ENCODE assay signal across 1 cellular context in genomic region chr11:1351278-1351937, GRCh38.
TF ChIP-seq lines count a peak whose summit lies in the region.

No MANE protein-coding gene starts in this region.

TF ChIP-seq in K562, 482 proteins besides CTCF, POLR2A, EP300 and RAD21 (continues in another document):
- TF ChIP-seq POLR2B (IDR thresholded peaks at IDR 0.05; ENCODE audit: low read depth, partially characterized antibody): peak; percentile 85
- TF ChIP-seq, protein P1, sequence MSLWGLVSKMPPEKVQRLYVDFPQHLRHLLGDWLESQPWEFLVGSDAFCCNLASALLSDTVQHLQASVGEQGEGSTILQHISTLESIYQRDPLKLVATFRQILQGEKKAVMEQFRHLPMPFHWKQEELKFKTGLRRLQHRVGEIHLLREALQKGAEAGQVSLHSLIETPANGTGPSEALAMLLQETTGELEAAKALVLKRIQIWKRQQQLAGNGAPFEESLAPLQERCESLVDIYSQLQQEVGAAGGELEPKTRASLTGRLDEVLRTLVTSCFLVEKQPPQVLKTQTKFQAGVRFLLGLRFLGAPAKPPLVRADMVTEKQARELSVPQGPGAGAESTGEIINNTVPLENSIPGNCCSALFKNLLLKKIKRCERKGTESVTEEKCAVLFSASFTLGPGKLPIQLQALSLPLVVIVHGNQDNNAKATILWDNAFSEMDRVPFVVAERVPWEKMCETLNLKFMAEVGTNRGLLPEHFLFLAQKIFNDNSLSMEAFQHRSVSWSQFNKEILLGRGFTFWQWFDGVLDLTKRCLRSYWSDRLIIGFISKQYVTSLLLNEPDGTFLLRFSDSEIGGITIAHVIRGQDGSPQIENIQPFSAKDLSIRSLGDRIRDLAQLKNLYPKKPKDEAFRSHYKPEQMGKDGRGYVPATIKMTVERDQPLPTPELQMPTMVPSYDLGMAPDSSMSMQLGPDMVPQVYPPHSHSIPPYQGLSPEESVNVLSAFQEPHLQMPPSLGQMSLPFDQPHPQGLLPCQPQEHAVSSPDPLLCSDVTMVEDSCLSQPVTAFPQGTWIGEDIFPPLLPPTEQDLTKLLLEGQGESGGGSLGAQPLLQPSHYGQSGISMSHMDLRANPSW (CRISPR knock-in tag; IDR thresholded peaks at IDR 0.05): no peak
- TF ChIP-seq, protein P2, sequence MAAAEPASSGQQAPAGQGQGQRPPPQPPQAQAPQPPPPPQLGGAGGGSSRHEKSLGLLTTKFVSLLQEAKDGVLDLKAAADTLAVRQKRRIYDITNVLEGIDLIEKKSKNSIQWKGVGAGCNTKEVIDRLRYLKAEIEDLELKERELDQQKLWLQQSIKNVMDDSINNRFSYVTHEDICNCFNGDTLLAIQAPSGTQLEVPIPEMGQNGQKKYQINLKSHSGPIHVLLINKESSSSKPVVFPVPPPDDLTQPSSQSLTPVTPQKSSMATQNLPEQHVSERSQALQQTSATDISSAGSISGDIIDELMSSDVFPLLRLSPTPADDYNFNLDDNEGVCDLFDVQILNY (CRISPR knock-in tag; IDR thresholded peaks at IDR 0.05): no peak
- TF ChIP-seq RBFOX2 (IDR thresholded peaks at IDR 0.05; ENCODE audit: low read depth, low read length): peak; percentile 67
- peak; percentile 73 for TF ChIP-seq TAF9B (IDR thresholded peaks at IDR 0.05; ENCODE audit: partially characterized antibody)
- TF ChIP-seq, protein P3, sequence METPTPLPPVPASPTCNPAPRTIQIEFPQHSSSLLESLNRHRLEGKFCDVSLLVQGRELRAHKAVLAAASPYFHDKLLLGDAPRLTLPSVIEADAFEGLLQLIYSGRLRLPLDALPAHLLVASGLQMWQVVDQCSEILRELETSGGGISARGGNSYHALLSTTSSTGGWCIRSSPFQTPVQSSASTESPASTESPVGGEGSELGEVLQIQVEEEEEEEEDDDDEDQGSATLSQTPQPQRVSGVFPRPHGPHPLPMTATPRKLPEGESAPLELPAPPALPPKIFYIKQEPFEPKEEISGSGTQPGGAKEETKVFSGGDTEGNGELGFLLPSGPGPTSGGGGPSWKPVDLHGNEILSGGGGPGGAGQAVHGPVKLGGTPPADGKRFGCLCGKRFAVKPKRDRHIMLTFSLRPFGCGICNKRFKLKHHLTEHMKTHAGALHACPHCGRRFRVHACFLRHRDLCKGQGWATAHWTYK (CRISPR knock-in tag; IDR thresholded peaks at IDR 0.05): no peak
- TF ChIP-seq MAFK (IDR thresholded peaks at IDR 0.05; ENCODE audit: low read length): no peak
- TF ChIP-seq SIRT6 (IDR thresholded peaks at IDR 0.05; ENCODE audit: low read depth, low read length): no peak
- TF ChIP-seq ZNF444 (CRISPR knock-in tag; IDR thresholded peaks at IDR 0.05): no peak
- peak; percentile 78 for TF ChIP-seq KDM5B (IDR thresholded peaks at IDR 0.05; ENCODE audit: insufficient replicate concordance, low read depth, low read length)
- peak; percentile 30 for TF ChIP-seq ARHGAP35 (IDR thresholded peaks at IDR 0.05; ENCODE audit: partially characterized antibody)
- peak; percentile 100 for TF ChIP-seq POLR2AphosphoS5 (IDR thresholded peaks at IDR 0.05; ENCODE audit: control insufficient read depth, insufficient read depth, low read depth, low read length)
- TF ChIP-seq GTF2F1 (IDR thresholded peaks at IDR 0.05; ENCODE audit: low read depth, low read length): peak; percentile 99
- peak; percentile 30 for TF ChIP-seq HCFC1 (IDR thresholded peaks at IDR 0.05; ENCODE audit: low read depth, low read length)
- TF ChIP-seq YY1 (IDR thresholded peaks at IDR 0.05; ENCODE audit: borderline replicate concordance in 1 of 3, control insufficient read depth in 1 of 3, extremely low read depth in 1 of 3, insufficient read depth in 3 of 3, insufficient read length in 1 of 3, insufficient replicate concordance in 2 of 3, low read depth in 1 of 3, low read length in 2 of 3): peak in 1 of 3 experiments; percentile 41
- peak; percentile 95 for TF ChIP-seq PML (IDR thresholded peaks at IDR 0.05; ENCODE audit: low read length)
- peak; percentile 32; the same call in 1 of the 2 replicates for TF ChIP-seq RUNX1 (IDR thresholded peaks at IDR 0.05; ENCODE audit: low read depth)
- TF ChIP-seq ZMIZ1 (IDR thresholded peaks at IDR 0.05; ENCODE audit: low read depth in 2 of 2, low read length in 2 of 2): peak in 1 of 2 experiments; percentile 91; a peak in 2 of 4 replicates
- TF ChIP-seq TBP (optimal IDR thresholded peaks at IDR 0.05; ENCODE audit: low read depth, low read length): peak; percentile 99
- peak; percentile 72 for TF ChIP-seq SUPT5H (IDR thresholded peaks at IDR 0.05)
- peak; percentile 23; the same call in 1 of the 2 replicates for TF ChIP-seq NFIC (IDR thresholded peaks at IDR 0.05)
- TF ChIP-seq SP2 (IDR thresholded peaks at IDR 0.05; ENCODE audit: extremely low read depth, low read depth, low read length, poor library complexity, severe bottlenecking): no peak
- peak; percentile 76 for TF ChIP-seq SMAD1 (IDR thresholded peaks at IDR 0.05; ENCODE audit: low read depth, low read length, partially characterized antibody)
- TF ChIP-seq, protein P4, sequence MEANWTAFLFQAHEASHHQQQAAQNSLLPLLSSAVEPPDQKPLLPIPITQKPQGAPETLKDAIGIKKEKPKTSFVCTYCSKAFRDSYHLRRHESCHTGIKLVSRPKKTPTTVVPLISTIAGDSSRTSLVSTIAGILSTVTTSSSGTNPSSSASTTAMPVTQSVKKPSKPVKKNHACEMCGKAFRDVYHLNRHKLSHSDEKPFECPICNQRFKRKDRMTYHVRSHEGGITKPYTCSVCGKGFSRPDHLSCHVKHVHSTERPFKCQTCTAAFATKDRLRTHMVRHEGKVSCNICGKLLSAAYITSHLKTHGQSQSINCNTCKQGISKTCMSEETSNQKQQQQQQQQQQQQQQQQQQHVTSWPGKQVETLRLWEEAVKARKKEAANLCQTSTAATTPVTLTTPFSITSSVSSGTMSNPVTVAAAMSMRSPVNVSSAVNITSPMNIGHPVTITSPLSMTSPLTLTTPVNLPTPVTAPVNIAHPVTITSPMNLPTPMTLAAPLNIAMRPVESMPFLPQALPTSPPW (CRISPR knock-in tag; IDR thresholded peaks at IDR 0.05): peak; percentile 46
- peak; percentile 47; the same call in 1 of the 2 replicates for TF ChIP-seq NCOR1 (IDR thresholded peaks at IDR 0.05)
- no peak for TF ChIP-seq FOSL1 (tag; conservative IDR thresholded peaks at IDR 0.05)
- no peak for TF ChIP-seq ZNF253 (CRISPR knock-in tag; conservative IDR thresholded peaks at IDR 0.05)
- TF ChIP-seq MXI1 (IDR thresholded peaks at IDR 0.05; ENCODE audit: low read depth, low read length): no peak
- TF ChIP-seq ZEB2 (IDR thresholded peaks at IDR 0.05): peak; percentile 24; the same call in 1 of the 2 replicates
- peak; percentile 36; the same call in 1 of the 2 replicates for TF ChIP-seq STAT5A (IDR thresholded peaks at IDR 0.05; ENCODE audit: borderline replicate concordance, low read length)
- peak; percentile 97 for TF ChIP-seq GTF2E2 (tag; IDR thresholded peaks at IDR 0.05)
- TF ChIP-seq, protein P5, sequence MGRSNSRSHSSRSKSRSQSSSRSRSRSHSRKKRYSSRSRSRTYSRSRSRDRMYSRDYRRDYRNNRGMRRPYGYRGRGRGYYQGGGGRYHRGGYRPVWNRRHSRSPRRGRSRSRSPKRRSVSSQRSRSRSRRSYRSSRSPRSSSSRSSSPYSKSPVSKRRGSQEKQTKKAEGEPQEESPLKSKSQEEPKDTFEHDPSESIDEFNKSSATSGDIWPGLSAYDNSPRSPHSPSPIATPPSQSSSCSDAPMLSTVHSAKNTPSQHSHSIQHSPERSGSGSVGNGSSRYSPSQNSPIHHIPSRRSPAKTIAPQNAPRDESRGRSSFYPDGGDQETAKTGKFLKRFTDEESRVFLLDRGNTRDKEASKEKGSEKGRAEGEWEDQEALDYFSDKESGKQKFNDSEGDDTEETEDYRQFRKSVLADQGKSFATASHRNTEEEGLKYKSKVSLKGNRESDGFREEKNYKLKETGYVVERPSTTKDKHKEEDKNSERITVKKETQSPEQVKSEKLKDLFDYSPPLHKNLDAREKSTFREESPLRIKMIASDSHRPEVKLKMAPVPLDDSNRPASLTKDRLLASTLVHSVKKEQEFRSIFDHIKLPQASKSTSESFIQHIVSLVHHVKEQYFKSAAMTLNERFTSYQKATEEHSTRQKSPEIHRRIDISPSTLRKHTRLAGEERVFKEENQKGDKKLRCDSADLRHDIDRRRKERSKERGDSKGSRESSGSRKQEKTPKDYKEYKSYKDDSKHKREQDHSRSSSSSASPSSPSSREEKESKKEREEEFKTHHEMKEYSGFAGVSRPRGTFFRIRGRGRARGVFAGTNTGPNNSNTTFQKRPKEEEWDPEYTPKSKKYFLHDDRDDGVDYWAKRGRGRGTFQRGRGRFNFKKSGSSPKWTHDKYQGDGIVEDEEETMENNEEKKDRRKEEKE (IDR thresholded peaks at IDR 0.05; ENCODE audit: borderline replicate concordance in 1 of 2, control insufficient read depth in 1 of 2, low read depth in 2 of 2, low read length in 1 of 2): peak in 1 of 2 experiments; percentile 96; a peak in 2 of 4 replicates
- TF ChIP-seq CXXC5 (CRISPR knock-in tag; IDR thresholded peaks at IDR 0.05): peak; percentile 59
- no peak for TF ChIP-seq ID3 (CRISPR knock-in tag; IDR thresholded peaks at IDR 0.05)
- no peak for TF ChIP-seq ID3 (tag; IDR thresholded peaks at IDR 0.05)
- TF ChIP-seq BHLHE40 (IDR thresholded peaks at IDR 0.05; ENCODE audit: low read length): no peak
- TF ChIP-seq ZC3H8 (IDR thresholded peaks at IDR 0.05): peak; percentile 85; the same call in 1 of the 2 replicates
- TF ChIP-seq THRA (IDR thresholded peaks at IDR 0.05): no peak
- no peak for TF ChIP-seq MEF2A (IDR thresholded peaks at IDR 0.05; ENCODE audit: control insufficient read depth, low read depth, low read length)
- TF ChIP-seq RNF2 (IDR thresholded peaks at IDR 0.05): peak; percentile 83; the same call in 1 of the 2 replicates
- peak; percentile 92 for TF ChIP-seq ZBTB7A (IDR thresholded peaks at IDR 0.05; ENCODE audit: borderline replicate concordance, control insufficient read depth, low read depth, low read length)
- peak; percentile 94 for TF ChIP-seq GTF2A2 (tag; IDR thresholded peaks at IDR 0.05)
- TF ChIP-seq, protein P6, sequence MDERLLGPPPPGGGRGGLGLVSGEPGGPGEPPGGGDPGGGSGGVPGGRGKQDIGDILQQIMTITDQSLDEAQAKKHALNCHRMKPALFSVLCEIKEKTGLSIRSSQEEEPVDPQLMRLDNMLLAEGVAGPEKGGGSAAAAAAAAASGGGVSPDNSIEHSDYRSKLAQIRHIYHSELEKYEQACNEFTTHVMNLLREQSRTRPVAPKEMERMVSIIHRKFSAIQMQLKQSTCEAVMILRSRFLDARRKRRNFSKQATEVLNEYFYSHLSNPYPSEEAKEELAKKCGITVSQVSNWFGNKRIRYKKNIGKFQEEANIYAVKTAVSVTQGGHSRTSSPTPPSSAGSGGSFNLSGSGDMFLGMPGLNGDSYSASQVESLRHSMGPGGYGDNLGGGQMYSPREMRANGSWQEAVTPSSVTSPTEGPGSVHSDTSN (CRISPR knock-in tag; IDR thresholded peaks at IDR 0.05; ENCODE audit: low read depth): no peak
- TF ChIP-seq, protein P6 (tag; conservative IDR thresholded peaks at IDR 0.05; ENCODE audit: low read depth): no peak
- TF ChIP-seq, protein P7, sequence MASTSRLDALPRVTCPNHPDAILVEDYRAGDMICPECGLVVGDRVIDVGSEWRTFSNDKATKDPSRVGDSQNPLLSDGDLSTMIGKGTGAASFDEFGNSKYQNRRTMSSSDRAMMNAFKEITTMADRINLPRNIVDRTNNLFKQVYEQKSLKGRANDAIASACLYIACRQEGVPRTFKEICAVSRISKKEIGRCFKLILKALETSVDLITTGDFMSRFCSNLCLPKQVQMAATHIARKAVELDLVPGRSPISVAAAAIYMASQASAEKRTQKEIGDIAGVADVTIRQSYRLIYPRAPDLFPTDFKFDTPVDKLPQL (IDR thresholded peaks at IDR 0.05; ENCODE audit: extremely low read depth, insufficient read length): peak; percentile 97
- TF ChIP-seq EGR1 (conservative IDR thresholded peaks at IDR 0.05): no peak
- peak; percentile 83 for TF ChIP-seq TEAD4 (IDR thresholded peaks at IDR 0.05; ENCODE audit: low read length)
- no peak for TF ChIP-seq TEAD4 (CRISPR knock-in tag; IDR thresholded peaks at IDR 0.05; ENCODE audit: borderline replicate concordance)
